In genomic region chr3:102161362-102162006, GRCh38 we compare ENCODE assay signal across 18 cellular contexts.
DNase-seq lines count a peak whose midpoint lies in the region; ATAC-seq and TF ChIP-seq lines count a peak whose summit lies in the region.
"Had no signal": no experiment of that assay in that cellular context is flagged by ENCODE, and none has a peak within 500 bp of the region (broad histone marks: within the 10 kb centered on the region; RNA-seq: fewer than 3 reads in every experiment).

No MANE protein-coding gene starts in this region.

- H3K9ac ChIP-seq in SK-N-SH (no peak overlapping the region), smooth muscle cell (ENCODE audit: low read depth) (no peak overlapping the region)

- H3K9me3 Mint-ChIP-seq in activated T-cell treated with anti-CD3 and anti-CD28 coated beads, Interleukin-2, amount 50 U/mL, for 4 hours, result no peaks in the 10 kb centered on the region
- peaks cover 3% of the 10 kb centered on the region for H3K9me3 Mint-ChIP-seq in chondrocyte (ENCODE audit: low read depth)
- H3K9me3 Mint-ChIP-seq: neural crest cell had no signal

- no peak for TF ChIP-seq EP300 in SK-N-SH (IDR thresholded peaks at IDR 0.05; ENCODE audit: borderline replicate concordance in 1 of 2, low read depth in 1 of 2, low read length in 1 of 2)

- no peak overlapping the region for H3K4me2 ChIP-seq in SK-N-SH
- peak overlapping the region; percentile 72 for H3K4me2 ChIP-seq in smooth muscle cell
- no peak overlapping the region for H3K4me2 ChIP-seq in OCI-LY7 (ENCODE audit: low read length)

- TF ChIP-seq RAD21 in SK-N-SH (IDR thresholded peaks at IDR 0.05; ENCODE audit: low read length), result no peak

- BruUV-seq in OCI-LY7 (replicated peaks; lab: Mats Ljungman, UMichigan), result no TSS peak

- peaks cover 15 to 25% of the 10 kb centered on the region in 2 experiments for H3K4me1 ChIP-seq in SK-N-SH (ENCODE audit: control insufficient read depth in 1 of 2, insufficient read depth in 2 of 2, low read depth in 1 of 2, low read length in 1 of 2)
- peaks cover 13% of the 10 kb centered on the region for H3K4me1 ChIP-seq in smooth muscle cell (ENCODE audit: low read depth)
- no peaks in the 10 kb centered on the region for H3K4me1 ChIP-seq in OCI-LY7 (ENCODE audit: insufficient read depth, low read length, poor library complexity, severe bottlenecking)

- intact Hi-C loops in OCI-LY7 (cut with micrococcal nuclease; ENCODE audit: unreplicated experiment), result no loop called here

- H3K27ac ChIP-seq in SK-N-SH (ENCODE audit: low read depth in 2 of 2, low read length in 1 of 2), result no peak overlapping the region
- H3K27ac ChIP-seq in smooth muscle cell (ENCODE audit: low read depth), result peak overlapping the region; percentile 99
- H3K27ac ChIP-seq in OCI-LY7 (ENCODE audit: low read depth, low read length, poor library complexity, severe bottlenecking), result no peak overlapping the region

- H3F3A ChIP-seq in SK-N-SH (replicated peaks; ENCODE audit: insufficient read depth), result peaks cover 31% of the 10 kb centered on the region
- H3F3A ChIP-seq in smooth muscle cell (ENCODE audit: low read depth), result peaks cover 22% of the 10 kb centered on the region

- WGBS in SK-N-SH (ENCODE audit: low lambda C conversion rate), result 61% methylated on average over 5 of the region's 5 CpGs
- WGBS in smooth muscle cell (ENCODE audit: low lambda C conversion rate), result 65% methylated on average over 5 of the region's 5 CpGs

- H3K36me3 ChIP-seq in SK-N-SH (replicated peaks in 1 of 2; ENCODE audit: control insufficient read depth in 1 of 2, insufficient read depth in 2 of 2, low read length in 1 of 2), result no peaks in the 10 kb centered on the region
- H3K36me3 ChIP-seq in smooth muscle cell (ENCODE audit: low read depth), result no peaks in the 10 kb centered on the region
- H3K36me3 ChIP-seq in OCI-LY7 (ENCODE audit: insufficient read depth, low read length), result no peaks in the 10 kb centered on the region
- H3K36me3 ChIP-seq: gastroesophageal sphincter, sigmoid colon had no signal

- no peak for DNase-seq in activated T-cell treated with anti-CD3 and anti-CD28 coated beads, Interleukin-2, amount 50 U/mL, for 4 hours
- DNase-seq in activated T-cell treated with anti-CD3 and anti-CD28 coated beads, Interleukin-2, amount 50 U/mL, for 48 hours, result no peak
- no peak for DNase-seq in SK-N-SH
- DNase-seq in chondrocyte (ENCODE audit: low spot score), result no peak
- DNase-seq in smooth muscle cell (lab: John Stamatoyannopoulos, UW; ENCODE audit: unreplicated experiment), result no peak
- no peak for DNase-seq in NCI-H187 treated with DMSO at 0.1 percent for 48 hours (lab: John Stamatoyannopoulos, UW)
- DNase-seq in OCI-LY7 (ENCODE audit: low spot score), result no peak
- DNase-seq: anterior cingulate cortex, C1 segment of cervical spinal cord, HCEC 1CT, islet precursor cell, MM.1S, NCI-H1436, posterior cingulate gyrus, sigmoid colon had no signal

- H3K79me2 ChIP-seq in SK-N-SH (ENCODE audit: insufficient read depth) (no peaks in the 10 kb centered on the region), smooth muscle cell (ENCODE audit: low read depth) (no peaks in the 10 kb centered on the region), OCI-LY7 (ENCODE audit: insufficient read depth, low read depth, low read length) (no peaks in the 10 kb centered on the region)

- H3K4me1 Mint-ChIP-seq in activated T-cell treated with anti-CD3 and anti-CD28 coated beads, Interleukin-2, amount 50 U/mL, for 4 hours (ENCODE audit: low read depth), result peaks cover 12% of the 10 kb centered on the region
- H3K4me1 Mint-ChIP-seq in chondrocyte (ENCODE audit: low read depth), result peaks cover 33% of the 10 kb centered on the region
- H3K4me1 Mint-ChIP-seq: neural crest cell had no signal

- H3K9me2 ChIP-seq in SK-N-SH (no peaks in the 10 kb centered on the region), OCI-LY7 (ENCODE audit: insufficient read depth, low read length) (no peaks in the 10 kb centered on the region)

- no peak overlapping the region for H3K4me3 Mint-ChIP-seq in activated T-cell treated with anti-CD3 and anti-CD28 coated beads, Interleukin-2, amount 50 U/mL, for 4 hours
- no peak overlapping the region for H3K4me3 Mint-ChIP-seq in chondrocyte (ENCODE audit: unreplicated experiment)
- H3K4me3 Mint-ChIP-seq: neural crest cell had no signal

- POLR2A ChIA-PET in SK-N-SH (lab: Yijun Ruan, JAX), result no interaction called here
- POLR2A ChIA-PET in OCI-LY7 (lab: Charles Lee), result no interaction called here

- H3K27me3 ChIP-seq in SK-N-SH (ENCODE audit: insufficient read depth) (no peaks in the 10 kb centered on the region), smooth muscle cell (ENCODE audit: low read depth) (no peaks in the 10 kb centered on the region)
- H3K27me3 ChIP-seq: gastroesophageal sphincter, sigmoid colon had no signal

- peak overlapping the region; percentile 17 for H3K27ac Mint-ChIP-seq in chondrocyte (ENCODE audit: unreplicated experiment)

- CTCF ChIA-PET in SK-N-SH (lab: Yijun Ruan, JAX) (no interaction called here), OCI-LY7 (lab: Charles Lee; ENCODE audit: unreplicated experiment) (no interaction called here)

- TF ChIP-seq CTCF in SK-N-SH (IDR thresholded peaks at IDR 0.05) (no peak), chondrocyte (IDR thresholded peaks at IDR 0.05) (no peak), smooth muscle cell (IDR thresholded peaks at IDR 0.05; ENCODE audit: borderline replicate concordance, insufficient read depth, poor library complexity, severe bottlenecking) (no peak), OCI-LY7 (conservative IDR thresholded peaks at IDR 0.05; ENCODE audit: low read length) (no peak)

- no peaks in the 10 kb centered on the region for H3K27me3 Mint-ChIP-seq in activated T-cell treated with anti-CD3 and anti-CD28 coated beads, Interleukin-2, amount 50 U/mL, for 4 hours (ENCODE audit: low read depth)
- no peaks in the 10 kb centered on the region for H3K27me3 Mint-ChIP-seq in chondrocyte (ENCODE audit: low read depth)

- no peak overlapping the region for H2AFZ ChIP-seq in SK-N-SH (ENCODE audit: low read depth)
- no peak overlapping the region for H2AFZ ChIP-seq in smooth muscle cell (ENCODE audit: low read depth)
- H2AFZ ChIP-seq in OCI-LY7 (ENCODE audit: low read length), result no peak overlapping the region

- H4K20me1 ChIP-seq in SK-N-SH (ENCODE audit: insufficient read depth) (no peaks in the 10 kb centered on the region), smooth muscle cell (ENCODE audit: low read depth) (no peaks in the 10 kb centered on the region), OCI-LY7 (ENCODE audit: insufficient read depth, low read length) (no peaks in the 10 kb centered on the region)

- H3K36me3 Mint-ChIP-seq in activated T-cell treated with anti-CD3 and anti-CD28 coated beads, Interleukin-2, amount 50 U/mL, for 4 hours (ENCODE audit: insufficient read depth), result no peaks in the 10 kb centered on the region
- H3K36me3 Mint-ChIP-seq in chondrocyte (ENCODE audit: low read depth), result no peaks in the 10 kb centered on the region

- H3K4me3 ChIP-seq in SK-N-SH (ENCODE audit: low read depth in 2 of 2, low read length in 1 of 2), result no peak overlapping the region
- no peak overlapping the region for H3K4me3 ChIP-seq in smooth muscle cell
- no peak overlapping the region for H3K4me3 ChIP-seq in OCI-LY7 (ENCODE audit: low read depth, low read length, poor library complexity, severe bottlenecking)
- H3K4me3 ChIP-seq: gastroesophageal sphincter, sigmoid colon had no signal

- H3K9me3 ChIP-seq in SK-N-SH, result no peaks in the 10 kb centered on the region
- no peaks in the 10 kb centered on the region for H3K9me3 ChIP-seq in smooth muscle cell (replicated peaks; ENCODE audit: low read depth)
- H3K9me3 ChIP-seq in OCI-LY7 (ENCODE audit: low read length), result no peaks in the 10 kb centered on the region
- H3K9me3 ChIP-seq: gastroesophageal sphincter, sigmoid colon had no signal

- ATAC-seq in activated T-cell treated with anti-CD3 and anti-CD28 coated beads, Interleukin-2, amount 50 U/mL, for 4 hours, result peak; percentile 32 to 49
- no peak for ATAC-seq in HG03457 (IDR thresholded peaks at IDR 0.05; ENCODE audit: unreplicated experiment)
- ATAC-seq: gastroesophageal sphincter had no signal

TF ChIP-seq in SK-N-SH, 30 proteins besides CTCF, POLR2A, EP300 and RAD21:
- no peak for TF ChIP-seq MXI1 (IDR thresholded peaks at IDR 0.05; ENCODE audit: low read depth, low read length)
- TF ChIP-seq ZBTB33 (IDR thresholded peaks at IDR 0.05; ENCODE audit: borderline replicate concordance, low read depth), result 0 out of 2 replicates have a peak, but pooled peaks have one; percentile 20
- TF ChIP-seq IRF3 (IDR thresholded peaks at IDR 0.05; ENCODE audit: low read depth, low read length), result no peak
- TF ChIP-seq TCF12 (IDR thresholded peaks at IDR 0.05), result 0 out of 2 replicates have a peak, but pooled peaks have one; percentile 6
